In genomic region chr16:49559242-49559641, GRCh38 we compare ENCODE assay signal across 17 cellular contexts.
DNase-seq lines count a peak whose midpoint lies in the region; ATAC-seq and TF ChIP-seq lines count a peak whose summit lies in the region.
"Had no signal": no experiment of that assay in that cellular context is flagged by ENCODE, and none has a peak within 500 bp of the region (broad histone marks: within the 10 kb centered on the region; RNA-seq: fewer than 3 reads in every experiment).

No MANE protein-coding gene starts in this region.

- peaks cover 16% of the 10 kb centered on the region for H3K9me3 Mint-ChIP-seq in glutamatergic neuron (ENCODE audit: unreplicated experiment)
- no peaks in the 10 kb centered on the region for H3K9me3 Mint-ChIP-seq in Calu3 (ENCODE audit: low read depth, unreplicated experiment)
- H3K9me3 Mint-ChIP-seq: CD14-positive monocyte; CD8-positive, alpha-beta T cell had no signal

- no peaks in the 10 kb centered on the region for H3K9me3 ChIP-seq in PC-3 (ENCODE audit: low read length)
- H3K9me3 ChIP-seq: BLaER1, HAP-1 had no signal

- no peaks in the 10 kb centered on the region for H3K79me2 ChIP-seq in PC-3 (ENCODE audit: low read length)

- no peak overlapping the region for H3K4me2 ChIP-seq in PC-3 (ENCODE audit: low read length)
- H3K4me2 ChIP-seq: BLaER1 had no signal

- no peaks in the 10 kb centered on the region for H3K9me2 ChIP-seq in PC-3 (replicated peaks; ENCODE audit: low read length)

- no peaks in the 10 kb centered on the region for H3K36me3 ChIP-seq in PC-3 (ENCODE audit: low read depth, low read length)
- H3K36me3 ChIP-seq: HAP-1 had no signal

- no peak overlapping the region for H3K9ac ChIP-seq in PC-3 (ENCODE audit: low read length)
- H3K9ac ChIP-seq: BLaER1, GM23248 had no signal

- H2AFZ ChIP-seq in PC-3 (ENCODE audit: low read length): no peak overlapping the region
- H2AFZ ChIP-seq: GM23248 had no signal

- BruUV-seq in Calu3 (replicated peaks; lab: Mats Ljungman, UMichigan): no TSS peak
- BruUV-seq in PC-3 (replicated peaks; lab: Mats Ljungman, UMichigan): no TSS peak

- no peaks in the 10 kb centered on the region for H3F3A ChIP-seq in PC-3 (ENCODE audit: low read length, unreplicated experiment)

- POLR2A ChIA-PET in PC-3 (lab: Charles Lee; ENCODE audit: unreplicated experiment): no interaction called here

- no peak overlapping the region for H3K4me3 ChIP-seq in PC-3 (ENCODE audit: low read length)
- H3K4me3 ChIP-seq: BLaER1, GM12878, GM23248, HAP-1 had no signal

- H3K4me3 Mint-ChIP-seq in glutamatergic neuron (ENCODE audit: unreplicated experiment) (peak overlapping the region; percentile 32), Calu3 (ENCODE audit: low read depth, unreplicated experiment) (no peak overlapping the region)
- H3K4me3 Mint-ChIP-seq: CD14-positive monocyte; CD8-positive, alpha-beta T cell had no signal

- ATAC-seq in GM21786 (IDR thresholded peaks at IDR 0.05; ENCODE audit: unreplicated experiment) (no peak), PC-3 (no peak)
- ATAC-seq: CD8-positive, alpha-beta T cell; GM12878 had no signal

- no peak overlapping the region for H3K27ac ChIP-seq in PC-3 (ENCODE audit: low read length)
- H3K27ac ChIP-seq: BLaER1, GM23248 had no signal

- TF ChIP-seq CTCF in glutamatergic neuron (IDR thresholded peaks at IDR 0.05; ENCODE audit: partially characterized antibody, unreplicated experiment) (no peak), Calu3 (IDR thresholded peaks at IDR 0.05; ENCODE audit: unreplicated experiment) (no peak), PC-3 (conservative IDR thresholded peaks at IDR 0.05; ENCODE audit: low read depth, low read length) (no peak)

- CTCF ChIA-PET in Calu3 (lab: Charles Lee): no interaction called here
- CTCF ChIA-PET in PC-3 (lab: Charles Lee): no interaction called here

- H3K27ac Mint-ChIP-seq in glutamatergic neuron (ENCODE audit: unreplicated experiment) (no peak overlapping the region), Calu3 (ENCODE audit: unreplicated experiment) (no peak overlapping the region)
- H3K27ac Mint-ChIP-seq: CD14-positive monocyte; CD8-positive, alpha-beta T cell had no signal

- H3K27me3 Mint-ChIP-seq in glutamatergic neuron (ENCODE audit: unreplicated experiment): peaks cover 16% of the 10 kb centered on the region
- H3K27me3 Mint-ChIP-seq in Calu3 (ENCODE audit: unreplicated experiment): peaks cover 38% of the 10 kb centered on the region

- DNase-seq in D341Med (ENCODE audit: low spot score) (peak; percentile 51), NCI-H2171 (lab: John Stamatoyannopoulos, UW) (peak; percentile 38), NCI-H82 (lab: John Stamatoyannopoulos, UW) (peak; percentile 75), glutamatergic neuron (no peak), Calu3 (no peak), iPS-NIHi11 (ENCODE audit: low spot score) (no peak), PC-3 (no peak)
- DNase-seq: 8988T; CD8-positive, alpha-beta T cell; DND-41; EL; GM23248 had no signal

- intact Hi-C loops in Calu3 (cut with micrococcal nuclease; ENCODE audit: unreplicated experiment): no loop called here
- intact Hi-C loops in PC-3 (cut with micrococcal nuclease): no loop called here

- peaks cover 6% of the 10 kb centered on the region for H3K36me3 Mint-ChIP-seq in glutamatergic neuron (ENCODE audit: unreplicated experiment)
- no peaks in the 10 kb centered on the region for H3K36me3 Mint-ChIP-seq in Calu3 (ENCODE audit: insufficient read depth, unreplicated experiment)
- H3K36me3 Mint-ChIP-seq: CD14-positive monocyte; CD8-positive, alpha-beta T cell had no signal

- no peaks in the 10 kb centered on the region for H3K4me1 ChIP-seq in PC-3 (ENCODE audit: insufficient read depth, low read length)

- H3K4me1 Mint-ChIP-seq in glutamatergic neuron (ENCODE audit: low read depth, unreplicated experiment): peaks cover 41% of the 10 kb centered on the region
- H3K4me1 Mint-ChIP-seq in Calu3 (ENCODE audit: low read depth, unreplicated experiment): no peaks in the 10 kb centered on the region
- H3K4me1 Mint-ChIP-seq: CD14-positive monocyte had no signal

- no peaks in the 10 kb centered on the region for H4K20me1 ChIP-seq in PC-3 (ENCODE audit: low read length)

- H3K27me3 ChIP-seq in PC-3 (ENCODE audit: low read length): peaks cover 13% of the 10 kb centered on the region
- H3K27me3 ChIP-seq: BLaER1 had no signal

Comparison
In these comparisons a context has a peak if more than half of its experiments do, and no peak if none do; other contexts are left out.
1. DNase-seq: peak in D341Med (single experiment), NCI-H2171 (single experiment) and NCI-H82 (single experiment); none in glutamatergic neuron (single experiment), Calu3 (single experiment), iPS-NIHi11 (single experiment) and PC-3 (single experiment).